Comparison of ENCODE assay signal across 1 cellular context in the genomic region with DNA sequence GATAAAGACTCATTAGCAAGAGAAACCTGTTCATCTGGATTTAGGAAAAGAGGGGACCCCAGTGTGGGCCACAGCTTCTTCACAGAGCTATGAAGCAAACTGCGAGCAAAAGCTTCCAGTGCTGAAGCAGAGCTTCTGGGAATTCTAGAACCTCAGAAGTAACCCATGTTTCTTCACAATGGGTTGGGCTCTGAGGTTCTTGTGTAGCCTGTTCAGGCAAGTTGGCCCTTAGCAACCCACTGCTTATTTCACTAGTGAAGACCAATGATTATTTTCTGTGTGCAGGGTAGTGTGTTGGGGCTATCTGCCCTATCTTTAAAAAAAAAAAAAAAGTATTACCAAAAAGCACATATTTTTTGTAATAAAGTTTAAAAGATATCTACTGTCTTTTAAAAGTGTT.
TF ChIP-seq lines count a peak whose summit lies in the region.

A gene with protein sequence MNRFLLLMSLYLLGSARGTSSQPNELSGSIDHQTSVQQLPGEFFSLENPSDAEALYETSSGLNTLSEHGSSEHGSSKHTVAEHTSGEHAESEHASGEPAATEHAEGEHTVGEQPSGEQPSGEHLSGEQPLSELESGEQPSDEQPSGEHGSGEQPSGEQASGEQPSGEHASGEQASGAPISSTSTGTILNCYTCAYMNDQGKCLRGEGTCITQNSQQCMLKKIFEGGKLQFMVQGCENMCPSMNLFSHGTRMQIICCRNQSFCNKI (minus strand): TSS at position 101 of the 400 bp plus-strand sequence. CDS start 67 bp downstream, at position 34.

TF ChIP-seq in WTC11, 78 proteins besides CTCF, POLR2A, EP300 and RAD21 (continued from another document):
- TF ChIP-seq ERG (CRISPR knock-in tag; IDR thresholded peaks at IDR 0.05) (no peak), E2F4 (CRISPR knock-in tag; IDR thresholded peaks at IDR 0.05; ENCODE audit: borderline replicate concordance, low read depth) (no peak), ETV6 (CRISPR knock-in tag; IDR thresholded peaks at IDR 0.05) (no peak), ZNF512 (CRISPR knock-in tag; IDR thresholded peaks at IDR 0.05; ENCODE audit: borderline replicate concordance) (no peak), KAT7 (CRISPR knock-in tag; IDR thresholded peaks at IDR 0.05; ENCODE audit: borderline replicate concordance) (no peak), ZNF425 (CRISPR knock-in tag; conservative IDR thresholded peaks at IDR 0.05) (no peak), ZNF423 (CRISPR knock-in tag; IDR thresholded peaks at IDR 0.05) (no peak), ZNF317 (CRISPR knock-in tag; IDR thresholded peaks at IDR 0.05; ENCODE audit: borderline replicate concordance, low read depth) (no peak), PRRX2 (CRISPR knock-in tag; IDR thresholded peaks at IDR 0.05) (no peak), ATF6 (CRISPR knock-in tag; IDR thresholded peaks at IDR 0.05) (no peak), IRF2 (CRISPR knock-in tag; IDR thresholded peaks at IDR 0.05; ENCODE audit: borderline replicate concordance, low read depth) (no peak), TCF7 (CRISPR knock-in tag; IDR thresholded peaks at IDR 0.05; ENCODE audit: low read depth) (no peak)
- TF ChIP-seq, protein P1, sequence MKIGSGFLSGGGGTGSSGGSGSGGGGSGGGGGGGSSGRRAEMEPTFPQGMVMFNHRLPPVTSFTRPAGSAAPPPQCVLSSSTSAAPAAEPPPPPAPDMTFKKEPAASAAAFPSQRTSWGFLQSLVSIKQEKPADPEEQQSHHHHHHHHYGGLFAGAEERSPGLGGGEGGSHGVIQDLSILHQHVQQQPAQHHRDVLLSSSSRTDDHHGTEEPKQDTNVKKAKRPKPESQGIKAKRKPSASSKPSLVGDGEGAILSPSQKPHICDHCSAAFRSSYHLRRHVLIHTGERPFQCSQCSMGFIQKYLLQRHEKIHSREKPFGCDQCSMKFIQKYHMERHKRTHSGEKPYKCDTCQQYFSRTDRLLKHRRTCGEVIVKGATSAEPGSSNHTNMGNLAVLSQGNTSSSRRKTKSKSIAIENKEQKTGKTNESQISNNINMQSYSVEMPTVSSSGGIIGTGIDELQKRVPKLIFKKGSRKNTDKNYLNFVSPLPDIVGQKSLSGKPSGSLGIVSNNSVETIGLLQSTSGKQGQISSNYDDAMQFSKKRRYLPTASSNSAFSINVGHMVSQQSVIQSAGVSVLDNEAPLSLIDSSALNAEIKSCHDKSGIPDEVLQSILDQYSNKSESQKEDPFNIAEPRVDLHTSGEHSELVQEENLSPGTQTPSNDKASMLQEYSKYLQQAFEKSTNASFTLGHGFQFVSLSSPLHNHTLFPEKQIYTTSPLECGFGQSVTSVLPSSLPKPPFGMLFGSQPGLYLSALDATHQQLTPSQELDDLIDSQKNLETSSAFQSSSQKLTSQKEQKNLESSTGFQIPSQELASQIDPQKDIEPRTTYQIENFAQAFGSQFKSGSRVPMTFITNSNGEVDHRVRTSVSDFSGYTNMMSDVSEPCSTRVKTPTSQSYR (CRISPR knock-in tag; IDR thresholded peaks at IDR 0.05) = no peak
